In the genomic region with DNA sequence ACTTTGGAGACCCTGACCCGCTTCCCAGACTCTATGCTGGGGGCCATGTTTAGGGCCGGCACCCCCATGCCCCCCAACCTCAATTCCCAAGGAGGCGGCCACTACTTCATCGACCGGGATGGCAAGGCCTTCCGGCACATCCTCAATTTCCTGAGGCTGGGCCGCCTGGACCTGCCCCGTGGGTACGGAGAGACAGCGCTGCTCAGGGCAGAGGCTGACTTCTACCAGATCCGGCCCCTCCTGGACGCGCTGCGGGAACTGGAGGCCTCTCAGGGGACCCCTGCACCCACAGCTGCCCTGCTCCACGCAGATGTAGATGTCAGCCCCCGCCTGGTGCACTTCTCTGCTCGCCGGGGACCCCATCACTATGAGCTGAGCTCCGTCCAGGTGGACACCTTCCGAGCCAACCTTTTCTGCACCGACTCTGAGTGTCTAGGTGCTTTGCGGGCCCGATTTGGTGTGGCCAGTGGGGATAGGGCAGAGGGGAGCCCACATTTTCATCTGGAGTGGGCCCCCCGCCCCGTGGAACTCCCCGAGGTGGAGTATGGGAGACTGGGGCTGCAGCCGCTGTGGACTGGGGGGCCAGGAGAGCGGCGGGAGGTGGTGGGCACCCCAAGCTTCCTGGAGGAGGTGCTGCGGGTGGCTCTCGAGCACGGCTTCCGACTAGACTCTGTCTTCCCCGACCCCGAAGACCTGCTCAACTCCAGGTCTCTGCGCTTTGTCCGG, we compare ENCODE assay signal across 1 cellular context.
TF ChIP-seq lines count a peak whose summit lies in the region.

No MANE protein-coding gene starts in this region.

TF ChIP-seq in SK-N-SH, 30 proteins besides CTCF, POLR2A, EP300 and RAD21 (continued from another document):
- TF ChIP-seq USF1 (IDR thresholded peaks at IDR 0.05; ENCODE audit: borderline replicate concordance, low read depth) (no peak), TEAD4 (IDR thresholded peaks at IDR 0.05; ENCODE audit: borderline replicate concordance, insufficient read depth) (no peak), SMC3 (IDR thresholded peaks at IDR 0.05; ENCODE audit: low read depth, low read length) (no peak), MAX (IDR thresholded peaks at IDR 0.05; ENCODE audit: low read depth) (no peak), CHD2 (IDR thresholded peaks at IDR 0.05; ENCODE audit: low read length, partially characterized antibody) (no peak), MEF2A (IDR thresholded peaks at IDR 0.05; ENCODE audit: borderline replicate concordance, low read depth) (no peak), GABPA (IDR thresholded peaks at IDR 0.05; ENCODE audit: low read depth) (no peak), POLR2AphosphoS5 (IDR thresholded peaks at IDR 0.05; ENCODE audit: low read depth, low read length) (no peak), NFIC (IDR thresholded peaks at IDR 0.05; ENCODE audit: borderline replicate concordance) (no peak), GATA2 (CRISPR knock-in tag; IDR thresholded peaks at IDR 0.05) (no peak), MXI1 (IDR thresholded peaks at IDR 0.05; ENCODE audit: low read depth, low read length) (no peak), RFX5 (IDR thresholded peaks at IDR 0.05; ENCODE audit: low read length) (no peak)
